Comparison of ENCODE assay signal across 9 cellular contexts in genomic region chr13:98447881-98448641, GRCh38.
DNase-seq lines count a peak whose midpoint lies in the region; ATAC-seq and TF ChIP-seq lines count a peak whose summit lies in the region.
"Had no signal": no experiment of that assay in that cellular context is flagged by ENCODE, and none has a peak within 500 bp of the region (broad histone marks: within the 10 kb centered on the region; RNA-seq: fewer than 3 reads in every experiment).

No MANE protein-coding gene starts in this region.

- H3K4me1 Mint-ChIP-seq in CD8-positive, alpha-beta T cell (ENCODE audit: low read depth), result peaks cover 33% of the 10 kb centered on the region
- peaks cover 22% of the 10 kb centered on the region for H3K4me1 Mint-ChIP-seq in activated T-helper 1 cell treated with anti-CD3 and anti-CD28 coated beads, Interleukin-12 subunit alpha, Interleukin-12 subunit beta, Interleukin-2, Interleukin-4 antibody, amounts not matched to agents 30 ng/mL and 10 ng/mL and 1 ng/mL, durations not matched to agents 14 hours and 24 hours and 36 hours (ENCODE audit: low read depth)
- H3K4me1 Mint-ChIP-seq in type B pancreatic cell (ENCODE audit: unreplicated experiment), result peaks cover 37% of the 10 kb centered on the region

- ATAC-seq in CD8-positive, alpha-beta T cell, result no peak
- ATAC-seq in right cardiac atrium (no peak), HG02763 (IDR thresholded peaks at IDR 0.05; ENCODE audit: unreplicated experiment) (no peak), HG02970 (IDR thresholded peaks at IDR 0.05; ENCODE audit: low FRiP score, unreplicated experiment) (no peak)

- H3K36me3 Mint-ChIP-seq in CD8-positive, alpha-beta T cell, result peaks cover 44% of the 10 kb centered on the region
- peaks cover 36% of the 10 kb centered on the region for H3K36me3 Mint-ChIP-seq in activated T-helper 1 cell treated with anti-CD3 and anti-CD28 coated beads, Interleukin-12 subunit alpha, Interleukin-12 subunit beta, Interleukin-2, Interleukin-4 antibody, amounts not matched to agents 30 ng/mL and 10 ng/mL and 1 ng/mL, durations not matched to agents 14 hours and 24 hours and 36 hours (ENCODE audit: low read depth)
- H3K36me3 Mint-ChIP-seq in type B pancreatic cell, result peaks cover 41% of the 10 kb centered on the region

- no peak for TF ChIP-seq CTCF in CD8-positive, alpha-beta T cell (IDR thresholded peaks at IDR 0.05)
- TF ChIP-seq CTCF in type B pancreatic cell (conservative IDR thresholded peaks at IDR 0.05), result peak; percentile 75

- CTCF ChIA-PET in CD8-positive, alpha-beta T cell (lab: Charles Lee), result interaction anchor here (1.1 to 10.1 kb wide), 5 partner anchors 9 to 224 kb away, joined by 3 to 242 read pairs (median 7); no protein-coding TSS in a partner anchor

- intact Hi-C loops in CD8-positive, alpha-beta T cell (cut with DNase I, micrococcal nuclease), result loop anchor here in 1 of 2 experiments (5.0 to 10.0 kb wide), 2 partner anchors 127 to 394 kb away; partner anchors contain the start of gene STK24
- intact Hi-C loops in activated T-helper 1 cell treated with anti-CD3 and anti-CD28 coated beads, Interleukin-12 subunit alpha, Interleukin-12 subunit beta, Interleukin-2, Interleukin-4 antibody, amounts not matched to agents 30 ng/mL and 10 ng/mL and 1 ng/mL, durations not matched to agents 14 hours and 24 hours and 36 hours (cut with micrococcal nuclease), result no loop called here
- intact Hi-C loops in right cardiac atrium (cut with DNase I), result loop anchor here (5.0 to 10.0 kb wide), 6 partner anchors 63 to 397 kb away; partner anchors contain the start of gene STK24 (in 1 of the 4)

- no peak overlapping the region for H3K27ac ChIP-seq in CD8-positive, alpha-beta T cell (ENCODE audit: low read depth, low read length)
- no peak overlapping the region for H3K27ac ChIP-seq in right cardiac atrium (ENCODE audit: low read length)
- H3K27ac ChIP-seq: KMS-11 had no signal

- no peaks in the 10 kb centered on the region for H3K27me3 ChIP-seq in CD8-positive, alpha-beta T cell (ENCODE audit: insufficient read depth, low read length)
- no peaks in the 10 kb centered on the region for H3K27me3 ChIP-seq in right cardiac atrium (ENCODE audit: control insufficient read depth, insufficient read depth)

- peaks cover 4% of the 10 kb centered on the region for H3K36me3 ChIP-seq in CD8-positive, alpha-beta T cell (ENCODE audit: insufficient read depth, low read length)

- peaks cover 29% of the 10 kb centered on the region for H3K4me1 ChIP-seq in CD8-positive, alpha-beta T cell (ENCODE audit: insufficient read depth, low read length)
- H3K4me1 ChIP-seq in right cardiac atrium (ENCODE audit: control insufficient read depth, insufficient read depth, low read length), result peaks cover 7% of the 10 kb centered on the region

- H3K9me3 ChIP-seq in CD8-positive, alpha-beta T cell (ENCODE audit: low read length), result no peaks in the 10 kb centered on the region
- H3K9me3 ChIP-seq in right cardiac atrium (ENCODE audit: control insufficient read depth, low read length), result no peaks in the 10 kb centered on the region

- H3K9me3 Mint-ChIP-seq in CD8-positive, alpha-beta T cell, result no peaks in the 10 kb centered on the region
- no peaks in the 10 kb centered on the region for H3K9me3 Mint-ChIP-seq in activated T-helper 1 cell treated with anti-CD3 and anti-CD28 coated beads, Interleukin-12 subunit alpha, Interleukin-12 subunit beta, Interleukin-2, Interleukin-4 antibody, amounts not matched to agents 30 ng/mL and 10 ng/mL and 1 ng/mL, durations not matched to agents 14 hours and 24 hours and 36 hours
- no peaks in the 10 kb centered on the region for H3K9me3 Mint-ChIP-seq in type B pancreatic cell

- DNase-seq in CD8-positive, alpha-beta T cell, result no peak
- peak; percentile 76 for DNase-seq in HT-29 (ENCODE audit: low spot score)
- no peak for DNase-seq in activated T-helper 1 cell treated with anti-CD3 and anti-CD28 coated beads, Interleukin-12 subunit alpha, Interleukin-12 subunit beta, Interleukin-2, Interleukin-4 antibody, amounts not matched to agents 30 ng/mL and 10 ng/mL and 1 ng/mL, durations not matched to agents 14 hours and 24 hours and 36 hours (ENCODE audit: low spot score)
- peak in 2 of 3 donors; percentile 58 to 88 for DNase-seq in right cardiac atrium
- DNase-seq in type B pancreatic cell (ENCODE audit: extremely low spot score, unreplicated experiment), result no peak
- no peak for DNase-seq in AML-193 (lab: John Stamatoyannopoulos, UW)

- no peak overlapping the region for H3K4me3 ChIP-seq in CD8-positive, alpha-beta T cell (ENCODE audit: low read depth, low read length)
- no peak overlapping the region for H3K4me3 ChIP-seq in right cardiac atrium (ENCODE audit: low read length)

- no peak overlapping the region for H3K4me3 Mint-ChIP-seq in CD8-positive, alpha-beta T cell
- H3K4me3 Mint-ChIP-seq in activated T-helper 1 cell treated with anti-CD3 and anti-CD28 coated beads, Interleukin-12 subunit alpha, Interleukin-12 subunit beta, Interleukin-2, Interleukin-4 antibody, amounts not matched to agents 30 ng/mL and 10 ng/mL and 1 ng/mL, durations not matched to agents 14 hours and 24 hours and 36 hours, result no peak overlapping the region
- H3K4me3 Mint-ChIP-seq in type B pancreatic cell, result no peak overlapping the region

- H3K27ac Mint-ChIP-seq in CD8-positive, alpha-beta T cell, result peak overlapping the region; percentile 57
- H3K27ac Mint-ChIP-seq in activated T-helper 1 cell treated with anti-CD3 and anti-CD28 coated beads, Interleukin-12 subunit alpha, Interleukin-12 subunit beta, Interleukin-2, Interleukin-4 antibody, amounts not matched to agents 30 ng/mL and 10 ng/mL and 1 ng/mL, durations not matched to agents 14 hours and 24 hours and 36 hours, result peak overlapping the region; percentile 23
- H3K27ac Mint-ChIP-seq in type B pancreatic cell, result peak overlapping the region; percentile 69

- H3K27me3 Mint-ChIP-seq in CD8-positive, alpha-beta T cell (ENCODE audit: low read depth), result no peaks in the 10 kb centered on the region
- no peaks in the 10 kb centered on the region for H3K27me3 Mint-ChIP-seq in activated T-helper 1 cell treated with anti-CD3 and anti-CD28 coated beads, Interleukin-12 subunit alpha, Interleukin-12 subunit beta, Interleukin-2, Interleukin-4 antibody, amounts not matched to agents 30 ng/mL and 10 ng/mL and 1 ng/mL, durations not matched to agents 14 hours and 24 hours and 36 hours (ENCODE audit: insufficient read depth)
- H3K27me3 Mint-ChIP-seq in type B pancreatic cell, result no peaks in the 10 kb centered on the region

- POLR2A ChIA-PET in CD8-positive, alpha-beta T cell (lab: Charles Lee), result no interaction called here

- 64% methylated on average over 28 of the region's 28 CpGs for WGBS in right cardiac atrium

Comparison
In these comparisons a context has a peak if more than half of its experiments do, and no peak if none do; other contexts are left out.
1. DNase-seq: peak in HT-29 (single experiment) and right cardiac atrium (2 of 3); none in CD8-positive, alpha-beta T cell (0 of 7), activated T-helper 1 cell treated with anti-CD3 and anti-CD28 coated beads, Interleukin-12 subunit alpha, Interleukin-12 subunit beta, Interleukin-2, Interleukin-4 antibody, amounts not matched to agents 30 ng/mL and 10 ng/mL and 1 ng/mL, durations not matched to agents 14 hours and 24 hours and 36 hours (single experiment), type B pancreatic cell (single experiment) and AML-193 (0 of 2).
2. Peak in every context shown above with its lines, with median percentiles within 50 percentile points of each other: H3K27ac Mint-ChIP-seq.